ENCODE assay signal across 25 cellular contexts in genomic region chr19:39745645-39746044, GRCh38. TPM values are rescaled to one million over a fixed set of nuclear protein-coding genes. Genes with fewer than 3 reads are reported as not detected.
"Had no signal": no experiment of that assay in that cellular context is flagged by ENCODE, and none has a peak within 500 bp of the region (broad histone marks: within the 10 kb centered on the region; RNA-seq: fewer than 3 reads in every experiment).

No MANE protein-coding gene starts in this region.

- DNase-seq: activated CD4-positive, alpha-beta T cell treated with anti-CD3 and anti-CD28 coated beads, Interleukin-2, amount 10 ng/mL, durations not matched to agents 7 days and 5 days; activated CD4-positive, CD25-positive, alpha-beta regulatory T cell; activated CD8-positive, alpha-beta memory T cell treated with anti-CD3 and anti-CD28 coated beads, Interleukin-2, amount 50 U/mL, for 48 hours; activated naive CD8-positive, alpha-beta T cell treated with anti-CD3 and anti-CD28 coated beads for 36 hours; activated T-cell treated with anti-CD3 and anti-CD28 coated beads, Interleukin-2, amount 50 U/mL, for 72 hours; amygdala; body of pancreas; cortex of kidney; effector CD4-positive, alpha-beta T cell; hypothalamus; left ventricle myocardium superior; mesendoderm; nucleus accumbens; stimulated activated CD4-positive, alpha-beta T cell treated with anti-CD3 and anti-CD28 coated beads, Interleukin-15, amount 100 ng/mL, for 24 hours; stimulated activated CD4-positive, alpha-beta T cell treated with anti-CD3 and anti-CD28 coated beads, Interleukin-4, amount 100 ng/mL, for 1 hour; stimulated activated naive B cell treated with anti-CD40 and anti-IgM and Interleukin-4, amounts not matched to agents 10 μg/mL and 1 μg/mL and 100 μg/mL, for 72 hours; tibial artery; uterus had no signal

- H3K9me3 Mint-ChIP-seq: activated CD4-positive, alpha-beta T cell treated with anti-CD3 and anti-CD28 coated beads, Interleukin-2, amount 10 ng/mL, durations not matched to agents 7 days and 5 days; activated naive CD8-positive, alpha-beta T cell treated with anti-CD3 and anti-CD28 coated beads for 36 hours; activated T-cell treated with anti-CD3 and anti-CD28 coated beads, Interleukin-2, amount 50 U/mL, for 72 hours; central memory CD8-positive, alpha-beta T cell; natural killer cell treated with Interleukin-12 subunit alpha and Interleukin-12 subunit beta and Interleukin-15 and Interleukin-18, amount 100 ng/mL, for 72 hours; stimulated activated naive B cell treated with anti-CD40 and anti-IgM and Interleukin-4, amounts not matched to agents 10 μg/mL and 1 μg/mL and 100 μg/mL, for 72 hours had no signal

- H3K4me3 Mint-ChIP-seq: activated CD4-positive, alpha-beta T cell treated with anti-CD3 and anti-CD28 coated beads, Interleukin-2, amount 10 ng/mL, durations not matched to agents 7 days and 5 days; activated naive CD8-positive, alpha-beta T cell treated with anti-CD3 and anti-CD28 coated beads for 36 hours; activated T-cell treated with anti-CD3 and anti-CD28 coated beads, Interleukin-2, amount 50 U/mL, for 72 hours; central memory CD8-positive, alpha-beta T cell; natural killer cell treated with Interleukin-12 subunit alpha and Interleukin-12 subunit beta and Interleukin-15 and Interleukin-18, amount 100 ng/mL, for 72 hours; stimulated activated naive B cell treated with anti-CD40 and anti-IgM and Interleukin-4, amounts not matched to agents 10 μg/mL and 1 μg/mL and 100 μg/mL, for 72 hours had no signal

- H3K4me1 Mint-ChIP-seq: activated CD4-positive, alpha-beta T cell treated with anti-CD3 and anti-CD28 coated beads, Interleukin-2, amount 10 ng/mL, durations not matched to agents 7 days and 5 days; central memory CD8-positive, alpha-beta T cell had no signal

- H3K36me3 Mint-ChIP-seq: activated naive CD8-positive, alpha-beta T cell treated with anti-CD3 and anti-CD28 coated beads for 36 hours; natural killer cell treated with Interleukin-12 subunit alpha and Interleukin-12 subunit beta and Interleukin-15 and Interleukin-18, amount 100 ng/mL, for 72 hours; stimulated activated naive B cell treated with anti-CD40 and anti-IgM and Interleukin-4, amounts not matched to agents 10 μg/mL and 1 μg/mL and 100 μg/mL, for 72 hours had no signal

- H3K27ac Mint-ChIP-seq: activated CD4-positive, alpha-beta T cell treated with anti-CD3 and anti-CD28 coated beads, Interleukin-2, amount 10 ng/mL, durations not matched to agents 7 days and 5 days; activated naive CD8-positive, alpha-beta T cell treated with anti-CD3 and anti-CD28 coated beads for 36 hours; activated T-cell treated with anti-CD3 and anti-CD28 coated beads, Interleukin-2, amount 50 U/mL, for 72 hours; natural killer cell treated with Interleukin-12 subunit alpha and Interleukin-12 subunit beta and Interleukin-15 and Interleukin-18, amount 100 ng/mL, for 72 hours; stimulated activated naive B cell treated with anti-CD40 and anti-IgM and Interleukin-4, amounts not matched to agents 10 μg/mL and 1 μg/mL and 100 μg/mL, for 72 hours had no signal

- ATAC-seq: activated T-cell treated with anti-CD3 and anti-CD28 coated beads, Interleukin-2, amount 50 U/mL, for 72 hours; body of pancreas; left ventricle myocardium superior; natural killer cell treated with Interleukin-12 subunit alpha and Interleukin-12 subunit beta and Interleukin-15 and Interleukin-18, amount 100 ng/mL, for 72 hours had no signal

RNA-seq across cellular contexts. Expression of gene CLC, which starts 7.8 kb away (rescaled TPM):
- total RNA-seq: activated CD4-positive, alpha-beta T cell treated with anti-CD3 and anti-CD28 coated beads, Interleukin-2, amount 10 ng/mL, durations not matched to agents 7 days and 5 days; activated naive CD8-positive, alpha-beta T cell treated with anti-CD3 and anti-CD28 coated beads for 36 hours; body of pancreas; esophagus muscularis mucosa; kidney epithelial cell; left ventricle myocardium superior; posterior vena cava; subcutaneous adipose tissue; uterus had no signal

RNA-seq across cellular contexts. Expression of gene LEUTX, which starts 33.0 kb away (rescaled TPM):
- total RNA-seq: activated CD4-positive, alpha-beta T cell treated with anti-CD3 and anti-CD28 coated beads, Interleukin-2, amount 10 ng/mL, durations not matched to agents 7 days and 5 days; activated naive CD8-positive, alpha-beta T cell treated with anti-CD3 and anti-CD28 coated beads for 36 hours; activated T-cell treated with anti-CD3 and anti-CD28 coated beads, Interleukin-2, amount 50 U/mL, for 72 hours; body of pancreas; esophagus muscularis mucosa; kidney epithelial cell; left ventricle myocardium superior; natural killer cell treated with Interleukin-12 subunit alpha and Interleukin-12 subunit beta and Interleukin-15 and Interleukin-18, amount 100 ng/mL, for 72 hours; posterior vena cava; skeletal muscle tissue; subcutaneous adipose tissue; uterus had no signal

RNA-seq across cellular contexts. Expression of gene LGALS14, which starts 41.4 kb away (rescaled TPM):
- total RNA-seq: activated CD4-positive, alpha-beta T cell treated with anti-CD3 and anti-CD28 coated beads, Interleukin-2, amount 10 ng/mL, durations not matched to agents 7 days and 5 days; body of pancreas; esophagus muscularis mucosa; kidney epithelial cell; left ventricle myocardium superior; natural killer cell treated with Interleukin-12 subunit alpha and Interleukin-12 subunit beta and Interleukin-15 and Interleukin-18, amount 100 ng/mL, for 72 hours; posterior vena cava; skeletal muscle tissue; subcutaneous adipose tissue; uterus had no signal
